15 cellular contexts compared by ENCODE assay signal in the genomic region with DNA sequence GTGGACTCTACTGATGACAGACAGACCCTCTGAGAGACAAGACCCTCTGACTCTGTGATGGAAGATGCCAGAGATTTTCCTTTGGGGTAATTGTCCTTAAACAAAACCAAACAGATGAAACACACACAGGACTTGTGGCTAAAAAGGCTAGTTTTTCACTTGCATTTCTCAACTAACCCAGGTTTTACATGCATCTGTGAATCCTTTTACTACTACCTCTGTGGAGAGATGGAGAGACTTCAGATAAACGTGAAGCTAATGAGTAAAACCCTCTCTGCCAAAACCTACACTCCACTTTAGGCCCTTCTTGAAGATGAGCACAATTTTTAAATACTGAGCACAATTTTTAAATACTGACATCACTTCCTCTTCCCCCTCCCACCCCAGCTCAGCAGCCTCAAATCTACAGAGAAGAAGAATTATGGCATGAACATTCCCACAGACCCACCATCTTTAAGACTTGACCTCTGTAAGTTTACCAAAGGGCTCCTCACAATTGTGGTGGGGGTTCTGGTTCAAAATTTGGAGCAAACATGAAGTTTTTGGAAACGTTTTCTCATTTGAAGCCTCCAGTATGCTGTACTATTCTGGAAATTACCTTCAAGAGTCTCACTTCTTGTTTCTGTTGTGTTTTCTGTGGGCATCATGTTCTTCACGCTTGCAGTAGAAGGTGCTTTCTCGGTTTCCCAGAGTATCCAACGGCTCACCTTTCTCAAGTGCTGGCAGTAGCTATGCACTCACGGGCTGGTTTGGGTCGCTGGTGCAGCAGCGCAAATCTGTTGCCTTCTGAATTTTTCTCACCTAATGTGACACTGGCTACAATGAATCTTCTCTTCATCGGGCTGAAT. TPM values are rescaled to one million over a fixed set of nuclear protein-coding genes. Genes with fewer than 3 reads are reported as not detected.
DNase-seq lines count a peak whose midpoint lies in the region; ATAC-seq and TF ChIP-seq lines count a peak whose summit lies in the region.
"Had no signal": no experiment of that assay in that cellular context is flagged by ENCODE, and none has a peak within 500 bp of the region (broad histone marks: within the 10 kb centered on the region; RNA-seq: fewer than 3 reads in every experiment).

No MANE protein-coding gene starts in this region.

- H3K79me2 ChIP-seq in MM.1S (ENCODE audit: low read length) = no peaks in the 10 kb centered on the region

- no peaks in the 10 kb centered on the region for H3K9me2 ChIP-seq in MM.1S (replicated peaks; ENCODE audit: insufficient read depth, low read length)

- intact Hi-C loops in mucosa of descending colon (cut with DNase I, micrococcal nuclease) (no loop called here), A673 (cut with micrococcal nuclease; ENCODE audit: unreplicated experiment) (loop anchor here (10.0 kb wide), 2 partner anchors 277 to 1197 kb away; no protein-coding TSS in a partner anchor)

- no peak overlapping the region for H3K4me2 ChIP-seq in MM.1S (ENCODE audit: low read depth, low read length)

- H3K4me1 ChIP-seq in MM.1S (ENCODE audit: low read length) (0 out of 2 replicates have a peak, but pooled peaks cover 2% of the 10 kb centered on the region), mucosa of descending colon (ENCODE audit: low read depth) (no peaks in the 10 kb centered on the region), A673 (ENCODE audit: insufficient read depth, low read length, poor library complexity, severe bottlenecking) (no peaks in the 10 kb centered on the region)
- H3K4me1 ChIP-seq: psoas muscle, uterus had no signal

- no peak overlapping the region for H3K9ac ChIP-seq in MM.1S (ENCODE audit: low read length)

- no peaks in the 10 kb centered on the region for H3K9me3 ChIP-seq in MM.1S (replicated peaks; ENCODE audit: insufficient read depth, low read length)
- H3K9me3 ChIP-seq in mucosa of descending colon = no peaks in the 10 kb centered on the region
- H3K9me3 ChIP-seq in A673 (ENCODE audit: low read depth, low read length, poor library complexity, severe bottlenecking) = no peaks in the 10 kb centered on the region
- H3K9me3 ChIP-seq: psoas muscle, uterus had no signal

- H2AFZ ChIP-seq in MM.1S (ENCODE audit: low read length) = no peak overlapping the region

- no TSS peak for BruUV-seq in A673 (replicated peaks; lab: Mats Ljungman, UMichigan)

- POLR2A ChIA-PET in A673 (lab: Charles Lee; ENCODE audit: low non-redundant PET) = no interaction called here

- H3K27me3 ChIP-seq in MM.1S (replicated peaks; ENCODE audit: insufficient read depth, low read length) = no peaks in the 10 kb centered on the region
- H3K27me3 ChIP-seq in A673 (replicated peaks; ENCODE audit: insufficient read depth, low read depth, low read length, poor library complexity) = no peaks in the 10 kb centered on the region
- H3K27me3 ChIP-seq: uterus had no signal

- CTCF ChIA-PET in A673 (lab: Charles Lee) = no interaction called here

- H3K4me3 ChIP-seq in MM.1S (ENCODE audit: low read length) (no peak overlapping the region), mucosa of descending colon (no peak overlapping the region), A673 (ENCODE audit: low read depth, low read length, poor library complexity, severe bottlenecking) (no peak overlapping the region)
- H3K4me3 ChIP-seq: psoas muscle, uterus had no signal

- H3K36me3 ChIP-seq in MM.1S (replicated peaks; ENCODE audit: insufficient read depth, low read length) (no peaks in the 10 kb centered on the region), mucosa of descending colon (ENCODE audit: low read depth) (no peaks in the 10 kb centered on the region), A673 (ENCODE audit: insufficient read depth, low read length, poor library complexity, severe bottlenecking) (no peaks in the 10 kb centered on the region)
- H3K36me3 ChIP-seq: uterus had no signal

- H3K27ac ChIP-seq in MM.1S (ENCODE audit: low read length) = peak overlapping the region; percentile 21; the same call in 1 of the 2 replicates
- H3K27ac ChIP-seq in A673 (ENCODE audit: low read depth, low read length, poor library complexity, severe bottlenecking) = no peak overlapping the region
- H3K27ac ChIP-seq: psoas muscle, uterus had no signal

- ATAC-seq in GM18502 (IDR thresholded peaks at IDR 0.05; ENCODE audit: poor library complexity, unreplicated experiment) (peak; percentile 95), GM21367 (IDR thresholded peaks at IDR 0.05; ENCODE audit: unreplicated experiment) (peak; percentile 95), HG02973 (IDR thresholded peaks at IDR 0.05; ENCODE audit: unreplicated experiment) (peak; percentile 98), mucosa of descending colon (no peak)
- ATAC-seq: activated T-helper 17 cell treated with anti-CD3 and anti-CD28 coated beads, Interleukin-2, amount 50 U/mL, for 72 hours; left cardiac atrium; psoas muscle had no signal

- peak; percentile 34 for DNase-seq in MM.1S
- no peak for DNase-seq in COLO829 (ENCODE audit: low spot score)
- DNase-seq in Ammon's horn (ENCODE audit: low spot score) = no peak
- DNase-seq in mucosa of descending colon = no peak
- no peak for DNase-seq in A673 (ENCODE audit: low spot score)
- DNase-seq: activated CD4-positive, CD25-positive, alpha-beta regulatory T cell; foreskin melanocyte; left cardiac atrium; NCI-H146; psoas muscle; uterus had no signal

- no peak for TF ChIP-seq CTCF in MM.1S (IDR thresholded peaks at IDR 0.05; ENCODE audit: low read length)
- no peak for TF ChIP-seq CTCF in mucosa of descending colon (IDR thresholded peaks at IDR 0.05)
- TF ChIP-seq CTCF in A673 (conservative IDR thresholded peaks at IDR 0.05; ENCODE audit: low read depth, low read length) = no peak

- no peaks in the 10 kb centered on the region for H4K20me1 ChIP-seq in MM.1S (ENCODE audit: insufficient read depth, low read length)

- no peaks in the 10 kb centered on the region; the same call in 1 of the 2 replicates for H3F3A ChIP-seq in MM.1S (ENCODE audit: insufficient read depth, low read length)

RNA-seq across cellular contexts. Expression of a gene that starts 42.7 kb away (rescaled TPM):
- total RNA-seq in mucosa of descending colon (10 to 100 TPM in 2 of 3 donors, 1 to 10 TPM in 1; 5.3 to 11.5 (median 11.1) TPM), A673 (2021) (0.70 and 0.84 TPM in 2 replicates)
